1 cellular context compared by ENCODE assay signal in genomic region chr4:128320656-128321055, GRCh38.
TF ChIP-seq lines count a peak whose summit lies in the region.

No MANE protein-coding gene starts in this region.

TF ChIP-seq in SK-N-SH, 30 proteins besides CTCF, POLR2A, EP300 and RAD21 (continued from another document):
- TF ChIP-seq USF1 (IDR thresholded peaks at IDR 0.05; ENCODE audit: borderline replicate concordance, low read depth) (no peak), SMC3 (IDR thresholded peaks at IDR 0.05; ENCODE audit: low read depth, low read length) (no peak), POLR2AphosphoS5 (IDR thresholded peaks at IDR 0.05; ENCODE audit: low read depth, low read length) (no peak), FOXM1 (IDR thresholded peaks at IDR 0.05; ENCODE audit: low read depth) (no peak), FOSL2 (IDR thresholded peaks at IDR 0.05; ENCODE audit: borderline replicate concordance, low read depth) (no peak), NRF1 (IDR thresholded peaks at IDR 0.05; ENCODE audit: low read depth, low read length) (no peak)
